Comparison of ENCODE assay signal across 1 cellular context in genomic region chr17:7014261-7014994, GRCh38.
TF ChIP-seq lines count a peak whose summit lies in the region.

No MANE protein-coding gene starts in this region.

TF ChIP-seq in Ishikawa, 13 proteins besides CTCF, POLR2A, EP300 and RAD21 (continued from another document):
- no peak; the same call in 1 of the 2 replicates for TF ChIP-seq CEBPB (IDR thresholded peaks at IDR 0.05)
